Comparison of ENCODE assay signal across 8 cellular contexts in the genomic region with DNA sequence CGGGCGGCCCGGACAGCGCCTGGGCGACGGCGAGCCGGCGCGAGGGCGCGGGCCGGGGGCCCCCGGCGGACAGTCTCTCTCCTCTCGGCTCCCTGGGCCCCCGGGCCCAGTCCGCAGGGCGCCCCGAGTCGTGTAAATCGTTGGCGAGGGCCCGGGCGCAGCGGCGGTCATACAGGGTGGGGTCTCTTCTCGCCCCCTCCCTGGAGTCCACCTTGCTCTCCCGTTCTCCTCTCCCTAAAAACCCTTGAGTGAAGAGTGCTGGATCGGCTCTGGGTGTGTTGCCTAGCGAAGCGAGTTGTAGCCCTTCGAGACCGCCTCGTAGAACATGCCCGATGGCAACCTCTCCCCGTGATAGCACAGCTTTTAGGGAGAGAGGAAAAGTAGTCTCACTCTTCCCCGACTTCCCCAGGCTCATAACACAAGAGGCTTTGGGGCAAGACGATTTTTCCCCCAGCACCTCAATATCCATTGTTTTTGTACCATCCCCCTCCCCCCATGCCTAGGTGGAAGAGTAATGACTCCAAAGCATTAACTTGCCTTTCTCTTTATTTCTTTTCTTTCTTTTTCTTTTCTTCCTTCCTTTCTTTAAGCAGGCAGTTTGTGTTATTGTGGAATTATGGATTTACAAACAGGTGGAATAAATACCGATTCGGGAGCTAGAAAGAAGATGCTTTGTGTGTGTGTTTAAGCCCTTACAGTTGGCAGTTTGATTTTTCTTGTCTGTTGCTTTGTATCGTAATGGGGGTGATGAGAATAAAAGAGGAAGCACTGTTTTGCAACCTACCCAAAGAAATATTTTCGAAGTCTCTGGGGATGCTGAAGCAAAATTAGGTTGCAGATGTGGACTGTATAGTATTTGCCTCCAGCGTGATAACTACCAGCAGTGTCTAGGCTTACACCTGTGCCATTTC. TPM values are rescaled to one million over a fixed set of nuclear protein-coding genes. Genes with fewer than 3 reads are reported as not detected.
DNase-seq lines count a peak whose midpoint lies in the region; ATAC-seq, FAIRE-seq and TF ChIP-seq lines count a peak whose summit lies in the region.

No MANE protein-coding gene starts in this region.

- no peak for TF ChIP-seq RAD21 in A549 (conservative IDR thresholded peaks at IDR 0.05 in 1 of 2, IDR thresholded peaks at IDR 0.05 in 1 of 2)

- peaks cover 7% of the 10 kb centered on the region for H3K36me3 ChIP-seq in mucosa of descending colon (ENCODE audit: low read depth)
- no peaks in the 10 kb centered on the region for H3K36me3 ChIP-seq in tibial nerve

- peak overlapping the region; percentile 90 for H3K4me2 ChIP-seq in A549

- TF ChIP-seq EP300 in A549 (IDR thresholded peaks at IDR 0.05) = no peak
- peak in 1 of 2 donors; percentile 20 for TF ChIP-seq EP300 in tibial nerve (IDR thresholded peaks at IDR 0.05)

- CTCF ChIA-PET in A549 (lab: Yijun Ruan, JAX) = no interaction called here
- CTCF ChIA-PET in WTC11 (lab: Charles Lee) = no interaction called here

- no peaks in the 10 kb centered on the region for H3K27me3 ChIP-seq in tibial nerve

- intact Hi-C loops in mucosa of descending colon (cut with DNase I, micrococcal nuclease) = no loop called here

- no peaks in the 10 kb centered on the region for H3K36me3 Mint-ChIP-seq in WTC11

- H3K4me3 Mint-ChIP-seq in WTC11 = peak overlapping the region; percentile 89

- H3K9me3 Mint-ChIP-seq in WTC11 = no peaks in the 10 kb centered on the region

- H3K27me3 Mint-ChIP-seq in WTC11 (ENCODE audit: low read depth) = no peaks in the 10 kb centered on the region

- under 1% methylated on average over 30 of the region's 44 CpGs for WGBS in A549 (ENCODE audit: missing lambda C conversion rate)
- WGBS in tibial nerve, 2 donors = 0% methylated on average over 27 to 44 of the region's 44 CpGs

- ATAC-seq in A549 (peak in 1 of 2 experiments; percentile 23; a peak in 3 of 6 replicates), HG02678 (IDR thresholded peaks at IDR 0.05; ENCODE audit: unreplicated experiment) (peak; percentile 33), WTC11 (no peak), mucosa of descending colon (no peak)

- POLR2A ChIA-PET in A549 (lab: Yijun Ruan, JAX) = no interaction called here
- POLR2A ChIA-PET in WTC11 (lab: Charles Lee) = no interaction called here

- peak overlapping the region; percentile 80 for H3K27ac Mint-ChIP-seq in WTC11

- DNase-seq in A549 (ENCODE audit: low read depth in 1 of 2, low spot score in 1 of 2) (peak in 1 of 2 experiments; percentile 54), GM12891 (ENCODE audit: insufficient read length, low spot score) (no peak), NCI-H1105 treated with DMSO at 0.1 percent for 48 hours (lab: John Stamatoyannopoulos, UW) (peak; percentile 28), WTC11 (ENCODE audit: low spot score) (peak; percentile 21), epithelial cell of esophagus (ENCODE audit: low read depth) (peak; percentile 43), mucosa of descending colon (peak; percentile 64 to 74 (median 68)), tibial nerve (ENCODE audit: low spot score in 2 of 2) (peak in 1 of 2 donors; percentile 11)

- H3K4me1 Mint-ChIP-seq in WTC11 = peaks cover 32% of the 10 kb centered on the region

- H3K27ac ChIP-seq in A549 (peak overlapping the region; percentile 87 to 98), tibial nerve (peak overlapping the region; percentile 91 to 100 (median 97))

- FAIRE-seq in A549 (lab: Jason Lieb, UNC) (no peak), GM12891 (lab: Jason Lieb, UNC) (peak; percentile 92)

- peak overlapping the region; percentile 78 for H3K4me3 ChIP-seq in A549
- peak overlapping the region; percentile 65 for H3K4me3 ChIP-seq in epithelial cell of esophagus (ENCODE audit: low read length)
- peak overlapping the region; percentile 70 for H3K4me3 ChIP-seq in mucosa of descending colon
- peak overlapping the region; percentile 73 to 97 (median 96) for H3K4me3 ChIP-seq in tibial nerve

- no peaks in the 10 kb centered on the region for H3K9me3 ChIP-seq in A549
- H3K9me3 ChIP-seq in mucosa of descending colon = no peaks in the 10 kb centered on the region
- no peaks in the 10 kb centered on the region for H3K9me3 ChIP-seq in tibial nerve

- TF ChIP-seq POLR2A in A549 (IDR thresholded peaks at IDR 0.05; ENCODE audit: low read length) (no peak), GM12891 (IDR thresholded peaks at IDR 0.05; ENCODE audit: low read depth, low read length) (no peak), tibial nerve (IDR thresholded peaks at IDR 0.05) (no peak)

- TF ChIP-seq CTCF in A549 (IDR thresholded peaks at IDR 0.05) (no peak), WTC11 (IDR thresholded peaks at IDR 0.05) (no peak), epithelial cell of esophagus (IDR thresholded peaks at IDR 0.05; ENCODE audit: insufficient read depth, low read depth, low read length, missing control alignments) (no peak), mucosa of descending colon (IDR thresholded peaks at IDR 0.05) (no peak), tibial nerve (IDR thresholded peaks at IDR 0.05) (no peak)

- H3K4me1 ChIP-seq in A549 = peaks cover 60% of the 10 kb centered on the region
- H3K4me1 ChIP-seq in mucosa of descending colon (ENCODE audit: low read depth) = peaks cover 27% of the 10 kb centered on the region
- peaks cover 5 to 51% (median 25%) of the 10 kb centered on the region in 4 donors for H3K4me1 ChIP-seq in tibial nerve

TF ChIP-seq in A549, 52 proteins besides CTCF, POLR2A, EP300 and RAD21 (continues in another document):
- TF ChIP-seq CBX8 (IDR thresholded peaks at IDR 0.05) = no peak
- TF ChIP-seq, protein P1, sequence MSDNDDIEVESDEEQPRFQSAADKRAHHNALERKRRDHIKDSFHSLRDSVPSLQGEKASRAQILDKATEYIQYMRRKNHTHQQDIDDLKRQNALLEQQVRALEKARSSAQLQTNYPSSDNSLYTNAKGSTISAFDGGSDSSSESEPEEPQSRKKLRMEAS (IDR thresholded peaks at IDR 0.05) = no peak

TF ChIP-seq in GM12891, 5 proteins besides CTCF, POLR2A, EP300 and RAD21:
- TF ChIP-seq SPI1 (IDR thresholded peaks at IDR 0.05; ENCODE audit: low read depth, low read length) = peak; percentile 71
- 0 out of 2 replicates have a peak, but pooled peaks have one; percentile 9 for TF ChIP-seq POLR2AphosphoS5 (IDR thresholded peaks at IDR 0.05; ENCODE audit: low read depth, low read length)
- no peak for TF ChIP-seq PAX5 (IDR thresholded peaks at IDR 0.05; ENCODE audit: insufficient read depth, low read length, severe bottlenecking)
- no peak for TF ChIP-seq POU2F2 (IDR thresholded peaks at IDR 0.05; ENCODE audit: low read depth, low read length)

TF ChIP-seq in WTC11, 78 proteins besides CTCF, POLR2A, EP300 and RAD21 (continues in another document):
- TF ChIP-seq EMX1 (CRISPR knock-in tag; IDR thresholded peaks at IDR 0.05) (no peak), NFE2L1 (CRISPR knock-in tag; IDR thresholded peaks at IDR 0.05) (no peak), PREB (CRISPR knock-in tag; IDR thresholded peaks at IDR 0.05; ENCODE audit: borderline replicate concordance) (no peak), GABPB1 (CRISPR knock-in tag; IDR thresholded peaks at IDR 0.05) (no peak)

RNA-seq across cellular contexts. Expression of gene SHOC2, which starts 0.8 kb away (rescaled TPM):
- polyA plus RNA-seq in A549 (2011; rRNA removed) (32.1 and 33.1 TPM in 2 replicates), A549 (2017; fragmentation: RNase III; extraction: RNeasy Plus Mini Kit Qiagen cat#74134 plus additional on column Dnase treatment) (17.7 to 20.5 TPM (median 20.3 TPM) in 3 replicates)
- 5.2 and 6.1 TPM in 2 replicates for polyA plus RNA-seq in A549 (2012; cell fraction: cytosol; rRNA removed)
- 2.2 and 4.8 TPM in 2 replicates for polyA plus RNA-seq in A549 (2012; cell fraction: nucleus; rRNA removed)
- 19.7 and 20.9 TPM in 2 replicates for polyA minus RNA-seq in A549 (2011; rRNA and poly(A)+ RNA removed)
- polyA plus RNA-seq in GM12891 (2012; ENCODE audit: low read depth, missing spikeins) = 24.4 TPM
- total RNA-seq in WTC11 (2021) (21.6 to 24.7 TPM (median 23.6 TPM) in 3 replicates), mucosa of descending colon (10 to 100 TPM; 68.5 to 90.7 (median 72.3) TPM), tibial nerve (10 to 100 TPM; 49.2 to 50.9 (median 50.5) TPM)

RNA-seq across cellular contexts. Expression of gene BBIP1, which starts 1.2 kb away (rescaled TPM):
- 73.5 and 83.4 TPM in 2 replicates for polyA plus RNA-seq in A549 (2011; rRNA removed)
- 13.0 and 15.9 TPM in 2 replicates for polyA plus RNA-seq in A549 (2012; cell fraction: cytosol; rRNA removed)
- polyA plus RNA-seq in A549 (2012; cell fraction: nucleus; rRNA removed) = 6.2 and 10.1 TPM in 2 replicates
- polyA plus RNA-seq in A549 (2017; fragmentation: RNase III; extraction: RNeasy Plus Mini Kit Qiagen cat#74134 plus additional on column Dnase treatment) = 57.2 to 64.1 TPM (median 59.6 TPM) in 3 replicates
- 9.9 and 10.8 TPM in 2 replicates for polyA minus RNA-seq in A549 (2011; rRNA and poly(A)+ RNA removed)
- 19.9 TPM for polyA plus RNA-seq in GM12891 (2012; ENCODE audit: low read depth, missing spikeins)
- total RNA-seq in WTC11 (2021) = 19.0 to 26.7 TPM (median 23.3 TPM) in 3 replicates
- 10 to 100 TPM; 10.6 to 23.4 (median 17.6) TPM for total RNA-seq in mucosa of descending colon
- total RNA-seq in tibial nerve = 10 to 100 TPM; 25.2 to 37.0 (median 33.9) TPM

RNA-seq across cellular contexts. Expression of gene PDCD4, which starts 48.5 kb away (rescaled TPM):
- 41.9 and 71.4 TPM in 2 replicates for polyA plus RNA-seq in A549 (2011; rRNA removed)
- polyA plus RNA-seq in A549 (2012; cell fraction: cytosol; rRNA removed) = 6.5 and 10.0 TPM in 2 replicates
- 3.1 and 6.7 TPM in 2 replicates for polyA plus RNA-seq in A549 (2012; cell fraction: nucleus; rRNA removed)
- polyA plus RNA-seq in A549 (2017; fragmentation: RNase III; extraction: RNeasy Plus Mini Kit Qiagen cat#74134 plus additional on column Dnase treatment) = 35.7 to 49.7 TPM (median 42.7 TPM) in 3 replicates
- polyA minus RNA-seq in A549 (2011; rRNA and poly(A)+ RNA removed) = 15.0 and 16.3 TPM in 2 replicates
- polyA plus RNA-seq in GM12891 (2012; ENCODE audit: low read depth, missing spikeins) = 287 TPM
- total RNA-seq in WTC11 (2021) = 27.0 to 32.9 TPM (median 32.7 TPM) in 3 replicates
- total RNA-seq in mucosa of descending colon = 100 to 1,000 TPM; 290 to 605 (median 528) TPM
- total RNA-seq in tibial nerve = 100 to 1,000 TPM in 1 of 4 donors, 10 to 100 TPM in 3; 68.6 to 109 (median 82.7) TPM
